In genomic region chr5:59216845-59217244, GRCh38 we compare ENCODE assay signal across 22 cellular contexts.
DNase-seq lines count a peak whose midpoint lies in the region; ATAC-seq, FAIRE-seq and TF ChIP-seq lines count a peak whose summit lies in the region.
"Had no signal": no experiment of that assay in that cellular context is flagged by ENCODE, and none has a peak within 500 bp of the region (broad histone marks: within the 10 kb centered on the region; RNA-seq: fewer than 3 reads in every experiment).

No MANE protein-coding gene starts in this region.

- CTCF ChIA-PET in CD8-positive, alpha-beta memory T cell (lab: Charles Lee) = interaction anchor here (1.6 kb wide), 1 partner anchor 29 kb away, joined by 5 read pairs; no protein-coding TSS in a partner anchor

- H3K36me3 Mint-ChIP-seq in CD8-positive, alpha-beta memory T cell = no peaks in the 10 kb centered on the region
- H3K36me3 Mint-ChIP-seq in effector memory CD8-positive, alpha-beta T cell (ENCODE audit: insufficient read depth) = no peaks in the 10 kb centered on the region
- no peaks in the 10 kb centered on the region for H3K36me3 Mint-ChIP-seq in glutamatergic neuron (ENCODE audit: unreplicated experiment)

- H3K27me3 ChIP-seq in left lung = no peaks in the 10 kb centered on the region
- no peaks in the 10 kb centered on the region for H3K27me3 ChIP-seq in small intestine (ENCODE audit: control insufficient read depth in 2 of 2, insufficient read depth in 2 of 2, low read length in 2 of 2)
- no peaks in the 10 kb centered on the region for H3K27me3 ChIP-seq in CD8-positive, alpha-beta memory T cell (ENCODE audit: insufficient read depth, low read length, poor library complexity, severe bottlenecking)
- H3K27me3 ChIP-seq: BLaER1 had no signal

- H3K27ac Mint-ChIP-seq in CD8-positive, alpha-beta memory T cell = no peak overlapping the region
- H3K27ac Mint-ChIP-seq in effector memory CD8-positive, alpha-beta T cell = no peak overlapping the region
- H3K27ac Mint-ChIP-seq in glutamatergic neuron (ENCODE audit: unreplicated experiment) = no peak overlapping the region
- H3K27ac Mint-ChIP-seq: CD4-positive, alpha-beta T cell; GM23338 had no signal

- H3K9me3 ChIP-seq in left lung (no peaks in the 10 kb centered on the region), small intestine (ENCODE audit: control insufficient read depth, low read depth) (no peaks in the 10 kb centered on the region)
- H3K9me3 ChIP-seq in CD8-positive, alpha-beta memory T cell (ENCODE audit: low read length) = no peaks in the 10 kb centered on the region
- H3K9me3 ChIP-seq: BLaER1, HAP-1 had no signal

- no peaks in the 10 kb centered on the region for H3K4me1 Mint-ChIP-seq in CD8-positive, alpha-beta memory T cell
- H3K4me1 Mint-ChIP-seq in effector memory CD8-positive, alpha-beta T cell (ENCODE audit: low read depth in 2 of 2) = no peaks in the 10 kb centered on the region
- peaks cover 5% of the 10 kb centered on the region for H3K4me1 Mint-ChIP-seq in glutamatergic neuron (ENCODE audit: low read depth, unreplicated experiment)
- H3K4me1 Mint-ChIP-seq: GM23338 had no signal

- H3K4me3 Mint-ChIP-seq in CD8-positive, alpha-beta memory T cell = no peak overlapping the region
- H3K4me3 Mint-ChIP-seq in effector memory CD8-positive, alpha-beta T cell = no peak overlapping the region
- H3K4me3 Mint-ChIP-seq in glutamatergic neuron (ENCODE audit: unreplicated experiment) = no peak overlapping the region
- H3K4me3 Mint-ChIP-seq: CD4-positive, alpha-beta T cell; GM23338 had no signal

- intact Hi-C loops in left lung (cut with DNase I) = loop anchor here in 1 of 2 donors (10.0 kb wide), 1 partner anchor 148 kb away; no protein-coding TSS in a partner anchor

- H3K4me1 ChIP-seq in left lung = no peaks in the 10 kb centered on the region
- H3K4me1 ChIP-seq in small intestine (ENCODE audit: control insufficient read depth in 2 of 2, insufficient read depth in 1 of 2, low read depth in 1 of 2, low read length in 1 of 2) = no peaks in the 10 kb centered on the region
- H3K4me1 ChIP-seq in CD8-positive, alpha-beta memory T cell (ENCODE audit: insufficient read depth, low read length) = no peaks in the 10 kb centered on the region
- H3K4me1 ChIP-seq: HAP-1 had no signal

- no peak for TF ChIP-seq CTCF in left lung (IDR thresholded peaks at IDR 0.05)
- no peak for TF ChIP-seq CTCF in glutamatergic neuron (IDR thresholded peaks at IDR 0.05; ENCODE audit: partially characterized antibody, unreplicated experiment)

- H3K36me3 ChIP-seq in left lung (peaks cover 0 to 11% of the 10 kb centered on the region in 2 donors), small intestine (ENCODE audit: control insufficient read depth in 2 of 2, insufficient read depth in 2 of 2, low read length in 2 of 2) (no peaks in the 10 kb centered on the region)
- no peaks in the 10 kb centered on the region for H3K36me3 ChIP-seq in CD8-positive, alpha-beta memory T cell (ENCODE audit: insufficient read depth, low read length)
- H3K36me3 ChIP-seq: BLaER1, HAP-1 had no signal

- H3K27ac ChIP-seq in left lung (no peak overlapping the region), small intestine (ENCODE audit: low read depth in 1 of 2, low read length in 1 of 2) (no peak overlapping the region)
- no peak overlapping the region for H3K27ac ChIP-seq in CD8-positive, alpha-beta memory T cell (ENCODE audit: low read depth, low read length)
- H3K27ac ChIP-seq: BLaER1 had no signal

- WGBS in small intestine, 3 donors = 15 to 54% (median 24%) methylated on average over 4 of the region's 4 CpGs

- H3K9me3 Mint-ChIP-seq in CD8-positive, alpha-beta memory T cell = no peaks in the 10 kb centered on the region
- no peaks in the 10 kb centered on the region for H3K9me3 Mint-ChIP-seq in effector memory CD8-positive, alpha-beta T cell
- no peaks in the 10 kb centered on the region for H3K9me3 Mint-ChIP-seq in glutamatergic neuron (ENCODE audit: unreplicated experiment)
- H3K9me3 Mint-ChIP-seq: CD4-positive, alpha-beta T cell; GM23338 had no signal

- H3K4me3 ChIP-seq in left lung (no peak overlapping the region), small intestine (ENCODE audit: low read depth in 1 of 2, low read length in 2 of 2) (no peak overlapping the region)
- H3K4me3 ChIP-seq in CD8-positive, alpha-beta memory T cell (ENCODE audit: low read length) = no peak overlapping the region
- H3K4me3 ChIP-seq: BLaER1, GM23338, HAP-1 had no signal

- peak; percentile 82 for FAIRE-seq in colon (lab: Jason Lieb, UNC)
- peak; percentile 62 for FAIRE-seq in small intestine (lab: Jason Lieb, UNC)

- POLR2A ChIA-PET in CD8-positive, alpha-beta memory T cell (lab: Charles Lee) = no interaction called here

- DNase-seq in left lung (no peak), small intestine (peak; percentile 53), glutamatergic neuron (no peak), retina (no peak)
- DNase-seq in CD8-positive, alpha-beta memory T cell = no peak
- DNase-seq in effector memory CD8-positive, alpha-beta T cell = no peak
- DNase-seq: ACHN; CD4-positive, alpha-beta T cell; DMS153; GDM1; Kasumi-1; NCI-H1694 treated with DMSO at 0.1 percent for 48 hours; NCI-H2081 treated with DMSO at 0.1 percent for 48 hours; NCI-H2171 treated with DMSO at 0.1 percent for 48 hours; NCI-H446 treated with DMSO at 0.1 percent for 48 hours; NCI-H526 treated with DMSO at 0.1 percent for 48 hours; PC-3; Right ventricle myocardium superior had no signal

- H3K27me3 Mint-ChIP-seq in CD8-positive, alpha-beta memory T cell = peaks cover 13 to 38% of the 10 kb centered on the region in 2 donors
- H3K27me3 Mint-ChIP-seq in effector memory CD8-positive, alpha-beta T cell = peaks cover 38 to 50% of the 10 kb centered on the region in 2 donors
- H3K27me3 Mint-ChIP-seq in glutamatergic neuron (ENCODE audit: unreplicated experiment) = no peaks in the 10 kb centered on the region

- ATAC-seq in left lung = peak; percentile 88
- no peak for ATAC-seq in effector memory CD8-positive, alpha-beta T cell (replicated peaks)
- ATAC-seq: GM23338, PC-3 had no signal
